ENCODE assay signal across 8 cellular contexts in the genomic region with DNA sequence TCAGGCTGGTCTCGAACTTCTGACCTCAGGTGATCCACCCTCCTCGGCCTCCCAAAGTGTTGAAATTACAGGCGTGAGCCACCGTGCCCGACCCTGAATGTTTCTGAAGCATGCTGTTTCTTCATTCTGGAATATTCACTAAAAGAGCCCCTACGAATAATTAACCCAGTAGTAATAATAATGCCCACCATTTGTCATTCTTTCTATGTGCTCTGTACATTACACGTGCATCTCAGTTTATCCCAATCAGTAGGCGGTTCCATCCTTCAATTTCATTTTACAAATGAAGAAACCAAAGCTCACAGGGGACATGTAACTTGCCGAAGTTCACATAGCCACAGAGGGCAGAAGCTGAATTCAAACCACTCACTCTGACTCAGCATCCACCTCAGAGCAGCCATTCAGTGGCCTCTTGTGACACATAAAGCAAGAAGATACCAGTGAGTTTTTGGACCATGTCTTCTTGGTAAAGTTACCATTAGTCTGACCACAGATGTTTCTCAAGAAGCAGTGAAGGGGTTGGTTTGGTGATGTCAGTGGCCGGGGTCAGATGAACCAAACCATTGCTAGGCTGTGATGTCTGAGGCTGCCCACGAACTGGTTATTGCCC.
DNase-seq lines count a peak whose midpoint lies in the region; ATAC-seq, FAIRE-seq and TF ChIP-seq lines count a peak whose summit lies in the region.

No MANE protein-coding gene starts in this region.

- H3K27ac ChIP-seq in C4-2B (peak overlapping the region; percentile 41; the same call in 1 of the 2 replicates), layer of hippocampus (ENCODE audit: low read depth, low read length) (peak overlapping the region; percentile 73)

- no peak for FAIRE-seq in urothelium cell line (lab: Jason Lieb, UNC)

- no peaks in the 10 kb centered on the region for H3K9me3 Mint-ChIP-seq in activated T-cell treated with anti-CD3 and anti-CD28 coated beads, Interleukin-2, amount 50 U/mL, for 24 hours

- peak overlapping the region; percentile 21 for H3K4me3 Mint-ChIP-seq in activated T-cell treated with anti-CD3 and anti-CD28 coated beads, Interleukin-2, amount 50 U/mL, for 24 hours

- no peak for TF ChIP-seq CTCF in C4-2B (conservative IDR thresholded peaks at IDR 0.05)

- no peaks in the 10 kb centered on the region for H3K27me3 Mint-ChIP-seq in activated T-cell treated with anti-CD3 and anti-CD28 coated beads, Interleukin-2, amount 50 U/mL, for 24 hours

- H3K27ac Mint-ChIP-seq in activated T-cell treated with anti-CD3 and anti-CD28 coated beads, Interleukin-2, amount 50 U/mL, for 24 hours = peak overlapping the region; percentile 93

- DNase-seq in HK-2 (ENCODE audit: unreplicated experiment) (peak; percentile 77), urothelium cell line (ENCODE audit: low spot score) (peak; percentile 41), SHP77 (lab: John Stamatoyannopoulos, UW) (no peak), NCI-H2196 (lab: John Stamatoyannopoulos, UW; ENCODE audit: unreplicated experiment) (no peak)
- peak; percentile 60 for DNase-seq in activated T-cell treated with anti-CD3 and anti-CD28 coated beads, Interleukin-2, amount 50 U/mL, for 24 hours

- H3K36me3 Mint-ChIP-seq in activated T-cell treated with anti-CD3 and anti-CD28 coated beads, Interleukin-2, amount 50 U/mL, for 24 hours (ENCODE audit: low read depth) = no peaks in the 10 kb centered on the region

- no peaks in the 10 kb centered on the region for H3K27me3 ChIP-seq in layer of hippocampus (ENCODE audit: control insufficient read depth, insufficient read depth, low read length)

- peak; percentile 81 for ATAC-seq in GM21360 (IDR thresholded peaks at IDR 0.05; ENCODE audit: unreplicated experiment)

- H3K4me1 Mint-ChIP-seq in activated T-cell treated with anti-CD3 and anti-CD28 coated beads, Interleukin-2, amount 50 U/mL, for 24 hours (ENCODE audit: low read depth) = peaks cover 67% of the 10 kb centered on the region

Comparison
In these comparisons a context has a peak if more than half of its experiments do, and no peak if none do; other contexts are left out.
1. DNase-seq: peak in HK-2 (single experiment), activated T-cell treated with anti-CD3 and anti-CD28 coated beads, Interleukin-2, amount 50 U/mL, for 24 hours (single experiment) and urothelium cell line (single experiment); none in SHP77 (0 of 2) and NCI-H2196 (single experiment).